ENCODE assay signal across 8 cellular contexts in the genomic region with DNA sequence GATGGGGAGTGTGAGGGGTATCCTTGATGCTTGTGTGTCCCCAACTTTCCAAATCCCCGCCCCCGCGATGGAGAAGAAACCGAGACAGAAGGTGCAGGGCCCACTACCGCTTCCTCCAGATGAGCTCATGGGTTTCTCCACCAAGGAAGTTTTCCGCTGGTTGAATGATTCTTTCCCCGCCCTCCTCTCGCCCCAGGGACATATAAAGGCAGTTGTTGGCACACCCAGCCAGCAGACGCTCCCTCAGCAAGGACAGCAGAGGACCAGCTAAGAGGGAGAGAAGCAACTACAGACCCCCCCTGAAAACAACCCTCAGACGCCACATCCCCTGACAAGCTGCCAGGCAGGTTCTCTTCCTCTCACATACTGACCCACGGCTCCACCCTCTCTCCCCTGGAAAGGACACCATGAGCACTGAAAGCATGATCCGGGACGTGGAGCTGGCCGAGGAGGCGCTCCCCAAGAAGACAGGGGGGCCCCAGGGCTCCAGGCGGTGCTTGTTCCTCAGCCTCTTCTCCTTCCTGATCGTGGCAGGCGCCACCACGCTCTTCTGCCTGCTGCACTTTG. TPM values are rescaled to one million over a fixed set of nuclear protein-coding genes. Genes with fewer than 3 reads are reported as not detected.
A peak's percentile ranks its signal among the peaks of the same experiment; 100 is the strongest.
DNase-seq lines count a peak whose midpoint lies in the region; ATAC-seq and TF ChIP-seq lines count a peak whose summit lies in the region.

A gene (plus strand): TSS at position 231 of the 567 bp plus-strand sequence. CDS start 177 bp downstream, at position 408.

- no peak within 1 kb of the TSS for H2BK120ac ChIP-seq in H9 (ENCODE audit: low read depth, low read length, poor library complexity, severe bottlenecking)

- H3K4me2 ChIP-seq in H9 (ENCODE audit: insufficient read depth, insufficient read length, low read length): no peak within 1 kb of the TSS
- H3K4me2 ChIP-seq in PC-3 (ENCODE audit: low read length): no peak within 1 kb of the TSS
- H3K4me2 ChIP-seq in MM.1S (ENCODE audit: low read depth, low read length): no peak within 1 kb of the TSS

- H3K36me3 Mint-ChIP-seq in effector memory CD8-positive, alpha-beta T cell (ENCODE audit: insufficient read depth): peaks cover 66% of the 10 kb centered on the region
- H3K36me3 Mint-ChIP-seq in H9 (ENCODE audit: insufficient read depth in 1 of 3, low read depth in 3 of 3): no peaks in the 10 kb centered on the region

- H3K27me3 Mint-ChIP-seq in effector memory CD8-positive, alpha-beta T cell: no peaks in the 10 kb centered on the region
- peaks cover 33% of the 10 kb centered on the region for H3K27me3 Mint-ChIP-seq in H9 (ENCODE audit: low read depth)

- H2BK12ac ChIP-seq in H9 (ENCODE audit: insufficient read length, low read depth, low read length): no peak within 1 kb of the TSS

- POLR2A ChIA-PET in PC-3 (lab: Charles Lee; ENCODE audit: unreplicated experiment): no interaction called here

- peaks cover 72 to 90% of the 10 kb centered on the region in 2 donors for H3K4me1 Mint-ChIP-seq in effector memory CD8-positive, alpha-beta T cell (ENCODE audit: low read depth in 2 of 2)
- H3K4me1 Mint-ChIP-seq in H9: peaks cover 20 to 26% of the 10 kb centered on the region in 2 experiments

- no peaks in the 10 kb centered on the region for H3K79me1 ChIP-seq in H9 (ENCODE audit: insufficient read depth, low read depth, low read length, poor library complexity, severe bottlenecking)

- peak; percentile 57 to 63 (median 59) for DNase-seq in effector memory CD8-positive, alpha-beta T cell
- DNase-seq in sciatic nerve (ENCODE audit: low spot score): no peak
- no peak for DNase-seq in H9
- DNase-seq in PC-3: no peak
- no peak for DNase-seq in mesenteric fat pad (ENCODE audit: low spot score)
- no peak for DNase-seq in MM.1S

- no peak for TF ChIP-seq CTCF in H9 (conservative IDR thresholded peaks at IDR 0.05)
- TF ChIP-seq CTCF in PC-3 (conservative IDR thresholded peaks at IDR 0.05; ENCODE audit: low read depth, low read length): no peak
- TF ChIP-seq CTCF in MM.1S (IDR thresholded peaks at IDR 0.05; ENCODE audit: low read length): no peak

- no peak within 1 kb of the TSS for H4K8ac ChIP-seq in H9 (replicated peaks; ENCODE audit: insufficient read length, low read depth, low read length)

- no peak within 1 kb of the TSS for H2AFZ ChIP-seq in H9 (ENCODE audit: low read length)
- H2AFZ ChIP-seq in PC-3 (ENCODE audit: low read length): no peak within 1 kb of the TSS
- H2AFZ ChIP-seq in MM.1S (ENCODE audit: low read length): no peak within 1 kb of the TSS

- no peak within 1 kb of the TSS for H4K91ac ChIP-seq in H9 (ENCODE audit: insufficient read length, low read depth, low read length)

- no peak within 1 kb of the TSS for H3K56ac ChIP-seq in H9 (ENCODE audit: insufficient read length, low read depth, low read length)

- no peak within 1 kb of the TSS for H3K18ac ChIP-seq in H9 (ENCODE audit: insufficient read length, low read depth, low read length)

- H2BK20ac ChIP-seq in H9 (ENCODE audit: low read depth, low read length, poor library complexity, severe bottlenecking): no peak within 1 kb of the TSS

- no peaks in the 10 kb centered on the region for H3K27me3 ChIP-seq in H9 (ENCODE audit: insufficient read depth, low read length)
- H3K27me3 ChIP-seq in PC-3 (ENCODE audit: low read length): no peaks in the 10 kb centered on the region
- peaks cover 64% of the 10 kb centered on the region for H3K27me3 ChIP-seq in MM.1S (replicated peaks; ENCODE audit: insufficient read depth, low read length)

- H3K36me3 ChIP-seq in PC-3 (ENCODE audit: low read depth, low read length): no peaks in the 10 kb centered on the region
- no peaks in the 10 kb centered on the region for H3K36me3 ChIP-seq in MM.1S (replicated peaks; ENCODE audit: insufficient read depth, low read length)

- no peak within 1 kb of the TSS for H3T11ph ChIP-seq in H9 (ENCODE audit: low read length)

- no peak within 1 kb of the TSS for H4K5ac ChIP-seq in H9 (ENCODE audit: insufficient read length, low read depth, low read length)

- H3K9me2 ChIP-seq in PC-3 (replicated peaks; ENCODE audit: low read length) (no peaks in the 10 kb centered on the region), MM.1S (replicated peaks; ENCODE audit: insufficient read depth, low read length) (no peaks in the 10 kb centered on the region)

- H3K27ac Mint-ChIP-seq in effector memory CD8-positive, alpha-beta T cell: peak within 1 kb of the TSS; percentile 92 to 98
- no peak within 1 kb of the TSS for H3K27ac Mint-ChIP-seq in H9

- intact Hi-C loops in sciatic nerve (cut with DNase I) (no loop called here), PC-3 (cut with micrococcal nuclease) (no loop called here)

- H3K4me1 ChIP-seq in H9 (ENCODE audit: insufficient read depth, low read length): no peaks in the 10 kb centered on the region
- H3K4me1 ChIP-seq in PC-3 (ENCODE audit: insufficient read depth, low read length): 0 out of 2 replicates have a peak, but pooled peaks cover 8% of the 10 kb centered on the region
- peaks cover 17% of the 10 kb centered on the region for H3K4me1 ChIP-seq in MM.1S (ENCODE audit: low read length)

- no TSS peak for BruUV-seq in PC-3 (replicated peaks; lab: Mats Ljungman, UMichigan)

- H3K27ac ChIP-seq in H9 (ENCODE audit: insufficient read length, low read depth, low read length): no peak within 1 kb of the TSS
- H3K27ac ChIP-seq in PC-3 (ENCODE audit: low read length): no peak within 1 kb of the TSS
- no peak within 1 kb of the TSS for H3K27ac ChIP-seq in MM.1S (ENCODE audit: low read length)

- no peak within 1 kb of the TSS for H2AK5ac ChIP-seq in H9 (ENCODE audit: insufficient read length, low read length)

- H3K14ac ChIP-seq in H9 (ENCODE audit: insufficient read depth, low read length): no peak within 1 kb of the TSS

- WGBS in H9 (ENCODE audit: extremely low coverage, insufficient read length, low lambda C conversion rate): no CpG with 5 or more reads among the region's 19 CpGs

- ATAC-seq in activated CD4-positive, CD25-positive, alpha-beta regulatory T cell treated with anti-CD3 and anti-CD28 coated beads, Interleukin-2, amount 50 U/mL, for 24 hours: peak; percentile 21 to 25
- ATAC-seq in effector memory CD8-positive, alpha-beta T cell (replicated peaks): peak; percentile 12
- ATAC-seq in sciatic nerve (peak; percentile 64), PC-3 (no peak)

- H3K9me3 Mint-ChIP-seq in effector memory CD8-positive, alpha-beta T cell: no peaks in the 10 kb centered on the region
- no peaks in the 10 kb centered on the region; a peak in 1 of 5 replicates for H3K9me3 Mint-ChIP-seq in H9

- H3K9me3 ChIP-seq in H9 (ENCODE audit: control insufficient read depth, low read depth, low read length): no peaks in the 10 kb centered on the region
- H3K9me3 ChIP-seq in PC-3 (ENCODE audit: low read length): no peaks in the 10 kb centered on the region
- no peaks in the 10 kb centered on the region for H3K9me3 ChIP-seq in MM.1S (replicated peaks; ENCODE audit: insufficient read depth, low read length)

- TF ChIP-seq POLR2A in GM19099 (IDR thresholded peaks at IDR 0.05; ENCODE audit: extremely low read depth, insufficient read length, low read depth): peak; percentile 100

- H3K4me3 ChIP-seq in PC-3 (ENCODE audit: low read length) (no peak within 1 kb of the TSS), MM.1S (ENCODE audit: low read length) (no peak within 1 kb of the TSS)

- no peak within 1 kb of the TSS for H3K4ac ChIP-seq in H9 (ENCODE audit: low read depth, low read length)

- H4K20me1 ChIP-seq in H9 (ENCODE audit: control insufficient read depth, insufficient read depth, insufficient read length) (no peaks in the 10 kb centered on the region), PC-3 (ENCODE audit: low read length) (no peaks in the 10 kb centered on the region), MM.1S (ENCODE audit: insufficient read depth, low read length) (no peaks in the 10 kb centered on the region)

- peaks cover 3% of the 10 kb centered on the region for H3K23me2 ChIP-seq in H9 (ENCODE audit: insufficient read length, low read depth, low read length, poor library complexity, severe bottlenecking)

- H2BK5ac ChIP-seq in H9 (ENCODE audit: insufficient read length, low read length): no peak within 1 kb of the TSS

- CTCF ChIA-PET in PC-3 (lab: Charles Lee): no interaction called here

- H3K23ac ChIP-seq in H9 (ENCODE audit: insufficient read length, low read depth, low read length): no peak within 1 kb of the TSS

- peak within 1 kb of the TSS; percentile 82 to 99 for H3K4me3 Mint-ChIP-seq in effector memory CD8-positive, alpha-beta T cell
- H3K4me3 Mint-ChIP-seq in H9: no peak within 1 kb of the TSS; a peak in 1 of 5 replicates

- H3K79me2 ChIP-seq in H9 (ENCODE audit: insufficient read depth, low read length) (no peaks in the 10 kb centered on the region), PC-3 (ENCODE audit: low read length) (no peaks in the 10 kb centered on the region), MM.1S (ENCODE audit: low read length) (no peaks in the 10 kb centered on the region)

- no peak within 1 kb of the TSS for H2BK15ac ChIP-seq in H9 (ENCODE audit: low read depth, low read length)

- H3F3A ChIP-seq in PC-3 (ENCODE audit: low read length, unreplicated experiment): no peaks in the 10 kb centered on the region
- H3F3A ChIP-seq in MM.1S (ENCODE audit: insufficient read depth, low read length): peaks cover 5% of the 10 kb centered on the region; the same call in 1 of the 2 replicates

- H3K9ac ChIP-seq in H9 (ENCODE audit: extremely low read depth, insufficient read length, low read length): no peak within 1 kb of the TSS
- no peak within 1 kb of the TSS for H3K9ac ChIP-seq in PC-3 (ENCODE audit: low read length)
- H3K9ac ChIP-seq in MM.1S (ENCODE audit: low read length): no peak within 1 kb of the TSS

RNA-seq across cellular contexts. Expression of the gene that starts here (rescaled TPM):
- total RNA-seq in sciatic nerve: 0.40 TPM
- not detected in 2 replicates for total RNA-seq in H9 (2021)
- not detected in 2 replicates for total RNA-seq in PC-3 (2014; rRNA removed)
- total RNA-seq in mesenteric fat pad: 1.2 TPM

Comparison
In these comparisons a context has a peak if more than half of its experiments do, and no peak if none do; other contexts are left out.
1. Peak in ATAC-seq in sciatic nerve; RNA of the gene not detected or under 1 TPM.
2. DNase-seq: peak in effector memory CD8-positive, alpha-beta T cell (3 of 3); none in sciatic nerve (single experiment), H9 (single experiment), PC-3 (single experiment), mesenteric fat pad (single experiment) and MM.1S (single experiment).
3. H3K27ac Mint-ChIP-seq: peak in effector memory CD8-positive, alpha-beta T cell (2 of 2); none in H9 (0 of 3).
4. H3K4me3 Mint-ChIP-seq: peak in effector memory CD8-positive, alpha-beta T cell (2 of 2); none in H9 (0 of 2).